Comparison of ENCODE assay signal across 8 cellular contexts in the genomic region with DNA sequence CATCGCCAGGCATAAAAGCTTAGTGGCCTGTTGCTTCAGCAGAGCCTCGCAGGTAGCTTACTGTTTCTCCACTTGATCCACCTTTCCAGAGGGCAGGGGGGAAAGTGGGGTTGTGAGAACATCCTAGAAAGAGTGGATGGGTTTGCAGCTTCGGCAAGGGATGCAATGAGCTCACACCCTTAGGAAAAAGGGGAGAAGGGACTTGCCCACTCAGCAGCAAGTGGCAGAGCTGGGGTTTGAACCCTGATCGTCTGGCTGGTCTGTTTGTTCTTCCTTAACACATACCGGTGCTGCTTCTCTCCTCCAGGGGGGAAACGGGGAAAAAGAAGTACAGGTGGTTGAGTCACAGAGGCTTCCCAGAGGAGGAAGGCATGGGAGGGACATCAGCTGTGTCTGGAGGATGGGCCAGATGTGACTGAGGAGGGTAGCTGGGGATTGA. TPM values are rescaled to one million over a fixed set of nuclear protein-coding genes. Genes with fewer than 3 reads are reported as not detected.
DNase-seq lines count a peak whose midpoint lies in the region; ATAC-seq and TF ChIP-seq lines count a peak whose summit lies in the region.

No MANE protein-coding gene starts in this region.

- no peaks in the 10 kb centered on the region for H3K36me3 Mint-ChIP-seq in naive thymus-derived CD4-positive, alpha-beta T cell

- DNase-seq in DND-41, result peak; percentile 30
- no peak for DNase-seq in MM.1S
- peak; percentile 14 for DNase-seq in dedifferentiated amniotic fluid mesenchymal stem cell (ENCODE audit: extremely low spot score)
- no peak for DNase-seq in naive thymus-derived CD4-positive, alpha-beta T cell
- no peak for DNase-seq in stimulated activated CD4-positive, alpha-beta T cell treated with anti-CD3 and anti-CD28 coated beads, Interleukin-12 subunit alpha, Interleukin-12 subunit beta, amount 100 ng/mL, for 4 hours
- no peak for DNase-seq in AML-193 (lab: John Stamatoyannopoulos, UW)
- no peak for DNase-seq in cerebellum (ENCODE audit: low spot score)

- H3K4me3 ChIP-seq in DND-41 (ENCODE audit: low read depth in 1 of 2, low read length in 2 of 2) (peak overlapping the region; percentile 81 to 87), MM.1S (ENCODE audit: low read length) (peak overlapping the region; percentile 97)
- H3K4me3 ChIP-seq in naive thymus-derived CD4-positive, alpha-beta T cell (ENCODE audit: low read length), result peak overlapping the region; percentile 51

- H3K79me2 ChIP-seq in DND-41 (ENCODE audit: insufficient read depth, low read length), result peaks cover 60% of the 10 kb centered on the region
- H3K79me2 ChIP-seq in MM.1S (ENCODE audit: low read length), result peaks cover 57% of the 10 kb centered on the region

- H3K4me1 Mint-ChIP-seq in naive thymus-derived CD4-positive, alpha-beta T cell, result peaks cover 21 to 39% (median 33%) of the 10 kb centered on the region in 7 donors

- H3K27ac ChIP-seq in DND-41 (ENCODE audit: low read length) (peak overlapping the region; percentile 78), MM.1S (ENCODE audit: low read length) (peak overlapping the region; percentile 9; the same call in 1 of the 2 replicates)
- H3K27ac ChIP-seq in naive thymus-derived CD4-positive, alpha-beta T cell (ENCODE audit: low read depth, low read length), result peak overlapping the region; percentile 69

- H3K4me1 ChIP-seq in DND-41 (ENCODE audit: insufficient read depth, low read length), result peaks cover 55% of the 10 kb centered on the region
- H3K4me1 ChIP-seq in MM.1S (ENCODE audit: low read length), result peaks cover 6% of the 10 kb centered on the region; the same call in 1 of the 2 replicates
- peaks cover 11 to 27% of the 10 kb centered on the region in 2 donors for H3K4me1 ChIP-seq in naive thymus-derived CD4-positive, alpha-beta T cell (ENCODE audit: control insufficient read depth in 2 of 2, insufficient read depth in 2 of 2, low read length in 2 of 2)

- H3K36me3 ChIP-seq in DND-41 (ENCODE audit: insufficient read depth, low read length), result peaks cover 23% of the 10 kb centered on the region
- H3K36me3 ChIP-seq in MM.1S (replicated peaks; ENCODE audit: insufficient read depth, low read length), result no peaks in the 10 kb centered on the region
- H3K36me3 ChIP-seq in naive thymus-derived CD4-positive, alpha-beta T cell (ENCODE audit: control insufficient read depth in 2 of 3, insufficient read depth in 3 of 3, low read length in 3 of 3), result no peaks in the 10 kb centered on the region

- H3K27ac Mint-ChIP-seq in naive thymus-derived CD4-positive, alpha-beta T cell, result peak overlapping the region; percentile 43 to 93 (median 62)

- H3K9me3 ChIP-seq in DND-41 (ENCODE audit: insufficient read depth, low read length, severe bottlenecking) (no peaks in the 10 kb centered on the region), MM.1S (replicated peaks; ENCODE audit: insufficient read depth, low read length) (no peaks in the 10 kb centered on the region)
- H3K9me3 ChIP-seq in naive thymus-derived CD4-positive, alpha-beta T cell (ENCODE audit: control insufficient read depth in 2 of 3, low read length in 3 of 3), result no peaks in the 10 kb centered on the region

- peak overlapping the region; percentile 96 for H3K4me2 ChIP-seq in DND-41 (ENCODE audit: insufficient read depth, low read length)
- peak overlapping the region; percentile 84 for H3K4me2 ChIP-seq in MM.1S (ENCODE audit: low read depth, low read length)

- POLR2A ChIA-PET in naive thymus-derived CD4-positive, alpha-beta T cell (lab: Charles Lee), result interaction anchor here (0.7 to 2.5 kb wide), 3 partner anchors 39 to 460 kb away, joined by 3 to 11 read pairs (median 3); no protein-coding TSS in a partner anchor

- H3K4me3 Mint-ChIP-seq in naive thymus-derived CD4-positive, alpha-beta T cell, result peak overlapping the region; percentile 78 to 93 (median 86)

- TF ChIP-seq CTCF in DND-41 (IDR thresholded peaks at IDR 0.05; ENCODE audit: borderline replicate concordance, extremely low read depth, low read length, poor library complexity, severe bottlenecking), result no peak
- no peak for TF ChIP-seq CTCF in MM.1S (IDR thresholded peaks at IDR 0.05; ENCODE audit: low read length)

- ATAC-seq in DND-41 (ENCODE audit: insufficient read depth, low read depth) (no peak), GM19467 (IDR thresholded peaks at IDR 0.05; ENCODE audit: unreplicated experiment) (no peak)
- ATAC-seq in naive thymus-derived CD4-positive, alpha-beta T cell, result no peak

- H3K9me2 ChIP-seq in MM.1S (replicated peaks; ENCODE audit: insufficient read depth, low read length), result no peaks in the 10 kb centered on the region

- CTCF ChIA-PET in naive thymus-derived CD4-positive, alpha-beta T cell (lab: Charles Lee), result interaction anchor here (0.6 to 1.3 kb wide), 3 partner anchors 18 to 1501 kb away, joined by 3 to 4 read pairs (median 4); no protein-coding TSS in a partner anchor

- H2AFZ ChIP-seq in DND-41 (ENCODE audit: low read depth, low read length) (peak overlapping the region; percentile 68), MM.1S (ENCODE audit: low read length) (peak overlapping the region; percentile 67)

- H3K9ac ChIP-seq in DND-41 (ENCODE audit: low read depth, low read length) (peak overlapping the region; percentile 77), MM.1S (ENCODE audit: low read length) (peak overlapping the region; percentile 86)

- H3F3A ChIP-seq in MM.1S (ENCODE audit: insufficient read depth, low read length), result no peaks in the 10 kb centered on the region; the same call in 1 of the 2 replicates

- intact Hi-C loops in naive thymus-derived CD4-positive, alpha-beta T cell (cut with micrococcal nuclease), result loop anchor here (2.0 to 10.0 kb wide), 15 partner anchors 25 to 1105 kb away; a partner anchor contains a TSS

- H4K20me1 ChIP-seq in DND-41 (ENCODE audit: insufficient read depth, low read length) (peaks cover 56% of the 10 kb centered on the region), MM.1S (ENCODE audit: insufficient read depth, low read length) (peaks cover 24% of the 10 kb centered on the region; the same call in 1 of the 2 replicates)

- peaks cover 0 to 1% (median 0%) of the 10 kb centered on the region in 11 donors for H3K9me3 Mint-ChIP-seq in naive thymus-derived CD4-positive, alpha-beta T cell

- no peaks in the 10 kb centered on the region for H3K27me3 Mint-ChIP-seq in naive thymus-derived CD4-positive, alpha-beta T cell

- H3K27me3 ChIP-seq in DND-41 (ENCODE audit: insufficient read depth, low read length, poor library complexity) (no peaks in the 10 kb centered on the region), MM.1S (replicated peaks; ENCODE audit: insufficient read depth, low read length) (no peaks in the 10 kb centered on the region)
- no peaks in the 10 kb centered on the region for H3K27me3 ChIP-seq in naive thymus-derived CD4-positive, alpha-beta T cell (ENCODE audit: control insufficient read depth in 2 of 2, insufficient read depth in 2 of 2, low read length in 2 of 2)

RNA-seq across cellular contexts. Expression of a gene that starts 1.0 kb away (rescaled TPM):
- total RNA-seq in naive thymus-derived CD4-positive, alpha-beta T cell, result 10 to 100 TPM in 3 of 5 experiments, 1 to 10 TPM in 2; 9.0 to 18.5 (median 10.0) TPM
- 1 to 10 TPM; 1.0 to 3.3 TPM for polyA plus RNA-seq in naive thymus-derived CD4-positive, alpha-beta T cell
- 9.0 TPM for total RNA-seq in cerebellum

RNA-seq across cellular contexts. Expression of a gene that starts 50.5 kb away (rescaled TPM):
- 1 to 10 TPM; 2.5 to 5.8 (median 3.9) TPM for total RNA-seq in naive thymus-derived CD4-positive, alpha-beta T cell
- 1 to 10 TPM; 7.0 to 8.0 TPM for polyA plus RNA-seq in naive thymus-derived CD4-positive, alpha-beta T cell
- total RNA-seq in cerebellum, result 5.4 TPM

Comparison
In these comparisons a context has a peak if more than half of its experiments do, and no peak if none do; other contexts are left out.
1. DNase-seq: peak in DND-41 (single experiment) and dedifferentiated amniotic fluid mesenchymal stem cell (single experiment); none in MM.1S (single experiment), naive thymus-derived CD4-positive, alpha-beta T cell (0 of 9), stimulated activated CD4-positive, alpha-beta T cell treated with anti-CD3 and anti-CD28 coated beads, Interleukin-12 subunit alpha, Interleukin-12 subunit beta, amount 100 ng/mL, for 4 hours (single experiment), AML-193 (0 of 2) and cerebellum (single experiment).
2. H3K27ac ChIP-seq: peak in every context shown above with its lines; median percentile 78 in DND-41; 69 in naive thymus-derived CD4-positive, alpha-beta T cell; 9 in MM.1S.
3. Peak in every context shown above with its lines, with median percentiles within 50 percentile points of each other: H3K4me3 ChIP-seq.